ENCODE assay signal across 13 cellular contexts in genomic region chr17:38456031-38456815, GRCh38. TPM values are rescaled to one million over a fixed set of nuclear protein-coding genes. Genes with fewer than 3 reads are reported as not detected.
DNase-seq lines count a peak whose midpoint lies in the region; ATAC-seq and TF ChIP-seq lines count a peak whose summit lies in the region.
"Had no signal": no experiment of that assay in that cellular context is flagged by ENCODE, and none has a peak within 500 bp of the region (broad histone marks: within the 10 kb centered on the region; RNA-seq: fewer than 3 reads in every experiment).

No MANE protein-coding gene starts in this region.

- H3K4me3 ChIP-seq in GM12864 (ENCODE audit: low read depth, low read length) (no peak overlapping the region), NT2/D1 (ENCODE audit: insufficient read length, low read depth) (no peak overlapping the region), sigmoid colon (no peak overlapping the region)
- H3K4me3 ChIP-seq: thoracic aorta had no signal

- TF ChIP-seq EP300 in sigmoid colon (IDR thresholded peaks at IDR 0.05) = no peak

- H3K36me3 ChIP-seq in NT2/D1 (ENCODE audit: insufficient read depth, insufficient read length, low read length) (peaks cover 50% of the 10 kb centered on the region), sigmoid colon (peaks cover 0 to 34% (median 18%) of the 10 kb centered on the region in 4 donors)

- 84 to 90% methylated on average over 9 of the region's 9 CpGs for WGBS in sigmoid colon, 2 donors

- H3K4me1 ChIP-seq in NT2/D1 (ENCODE audit: insufficient read depth, insufficient read length) (peaks cover 45% of the 10 kb centered on the region), sigmoid colon (peaks cover 0 to 63% (median 51%) of the 10 kb centered on the region in 4 donors)

- H3K27ac ChIP-seq in sigmoid colon = peak overlapping the region in 3 of 4 donors; percentile 81 to 92 (median 89)
- H3K27ac ChIP-seq: HL-60 had no signal

- H3K9ac ChIP-seq in NT2/D1 (ENCODE audit: insufficient read length, low read depth) = peak overlapping the region; percentile 38

- ATAC-seq in esophagus mucosa (peak; percentile 51), HG02938 (IDR thresholded peaks at IDR 0.05; ENCODE audit: unreplicated experiment) (no peak)
- no peak for ATAC-seq in stimulated activated naive CD8-positive, alpha-beta T cell treated with anti-CD3 and anti-CD28 coated beads, Interleukin-15, Interleukin-2, amounts not matched to agents 100 U/mL and 50 U/mL, for 24 hours

- TF ChIP-seq POLR2A in sigmoid colon (IDR thresholded peaks at IDR 0.05) = no peak

- H3K9me3 ChIP-seq in NT2/D1 (ENCODE audit: insufficient read depth, low read length) (no peaks in the 10 kb centered on the region), sigmoid colon (no peaks in the 10 kb centered on the region)
- H3K9me3 ChIP-seq: thoracic aorta had no signal

- DNase-seq in GM12864 (ENCODE audit: low read depth) = no peak
- DNase-seq in NT2/D1 (ENCODE audit: low read depth, low spot score) = no peak
- no peak for DNase-seq in sigmoid colon
- DNase-seq in NCI-H187 treated with DMSO at 0.1 percent for 48 hours (lab: John Stamatoyannopoulos, UW) = no peak
- no peak for DNase-seq in cortex of kidney (lab: John Stamatoyannopoulos, UW)
- no peak for DNase-seq in stimulated activated naive CD8-positive, alpha-beta T cell treated with anti-CD3 and anti-CD28 coated beads, Interleukin-15, Interleukin-2, amounts not matched to agents 100 U/mL and 50 U/mL, for 24 hours
- DNase-seq: activated CD4-positive, alpha-beta T cell treated with anti-CD3 and anti-CD28 coated beads, Interleukin-2, amount 10 ng/mL, durations not matched to agents 24 days and 14 days; cerebellar nuclear complex; stimulated activated CD4-positive, alpha-beta T cell treated with anti-CD3 and anti-CD28 coated beads, Interleukin-15, amount 100 ng/mL, for 24 hours had no signal

- TF ChIP-seq CTCF in GM12864 (IDR thresholded peaks at IDR 0.05; ENCODE audit: low read depth, low read length, missing control alignments) (peak; percentile 33), sigmoid colon (IDR thresholded peaks at IDR 0.05) (no peak)

- intact Hi-C loops in sigmoid colon (cut with DNase I) = no loop called here

- peaks cover 13% of the 10 kb centered on the region for H3K27me3 ChIP-seq in NT2/D1 (ENCODE audit: insufficient read depth, insufficient read length)
- H3K27me3 ChIP-seq in sigmoid colon = no peaks in the 10 kb centered on the region

RNA-seq across cellular contexts. Expression of gene ARHGAP23, which starts 28.0 kb away (rescaled TPM):
- 148 TPM for total RNA-seq in esophagus mucosa
- 10 to 100 TPM; 11.2 to 42.1 (median 28.5) TPM for total RNA-seq in sigmoid colon
- 1 to 10 TPM in 2 of 3 donors, under 1 TPM in 1; 0.69 to 9.8 (median 3.0) TPM for polyA plus RNA-seq in sigmoid colon
